7 cellular contexts compared by ENCODE assay signal in the genomic region with DNA sequence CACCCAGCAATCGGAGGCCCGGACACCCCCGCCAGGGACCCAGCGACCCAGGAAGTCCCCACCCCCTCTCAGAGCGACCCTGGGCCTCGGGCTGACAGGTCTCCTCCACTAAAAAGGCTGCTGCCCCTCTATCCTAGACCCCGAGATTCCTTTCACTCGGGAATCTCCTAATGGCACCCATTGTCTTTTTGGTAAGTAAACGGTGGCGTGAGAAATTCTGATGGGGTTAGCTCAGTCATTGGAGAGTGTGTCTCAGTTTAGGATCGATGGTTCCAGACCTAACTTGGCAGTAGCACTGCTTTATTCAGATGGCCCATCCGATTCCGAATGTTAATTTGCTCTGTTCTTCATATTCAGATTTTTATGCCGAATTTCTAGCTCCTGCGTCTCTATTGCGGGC.
DNase-seq lines count a peak whose midpoint lies in the region; ATAC-seq and TF ChIP-seq lines count a peak whose summit lies in the region.
"Not testable (repeated sequence)": the region's sequence is repeated elsewhere in the genome, so short reads cannot be mapped to it uniquely, and the experiment has no call there.

No MANE protein-coding gene starts in this region.

- ATAC-seq in left ventricle myocardium superior, result peak; percentile 34

- in situ Hi-C loops in brain microvascular endothelial cell (cut with HindIII; ENCODE audit: low pct_ligation_motif_present, low sequenced_read_pairs), result not testable (repeated sequence)

- 0 to 23% methylated on average over 2 to 7 of the region's 16 CpGs for WGBS in esophagus squamous epithelium, 2 donors
- 0 to 20% methylated on average over 1 to 2 of the region's 16 CpGs for WGBS in mesodermal cell (ENCODE audit: insufficient coverage in 2 of 2), 2 experiments

- not testable (repeated sequence) for H3K27ac ChIP-seq in brain microvascular endothelial cell; esophagus squamous epithelium; mesodermal cell (ENCODE audit: low read depth, low read length, severe bottlenecking)

- not testable (repeated sequence) for H3K9me3 Mint-ChIP-seq in HFFc6; activated T-cell treated with anti-CD3 and anti-CD28 coated beads, Interleukin-2, amount 50 U/mL, for 24 hours

- intact Hi-C loops in esophagus squamous epithelium (cut with DNase I); left ventricle myocardium superior (cut with micrococcal nuclease): not testable (repeated sequence)

- not testable (repeated sequence) for TF ChIP-seq POLR2A in esophagus squamous epithelium (IDR thresholded peaks at IDR 0.05)

- H3K27me3 Mint-ChIP-seq in HFFc6 (ENCODE audit: insufficient read depth); activated T-cell treated with anti-CD3 and anti-CD28 coated beads, Interleukin-2, amount 50 U/mL, for 24 hours: not testable (repeated sequence)

- not testable (repeated sequence) for H3K9me3 ChIP-seq in esophagus squamous epithelium; mesodermal cell (ENCODE audit: control insufficient read depth, low read length)

- not testable (repeated sequence) for DNase-seq in HFFc6; activated T-cell treated with anti-CD3 and anti-CD28 coated beads, Interleukin-2, amount 50 U/mL, for 24 hours; brain microvascular endothelial cell; esophagus squamous epithelium (lab: John Stamatoyannopoulos, UW); left ventricle myocardium superior; retinal pigment epithelial cell (ENCODE audit: low read depth)

- not testable (repeated sequence) for TF ChIP-seq CTCF in HFFc6 (IDR thresholded peaks at IDR 0.05); brain microvascular endothelial cell (IDR thresholded peaks at IDR 0.05; ENCODE audit: low read depth, low read length, missing control alignments); esophagus squamous epithelium (IDR thresholded peaks at IDR 0.05); retinal pigment epithelial cell (conservative IDR thresholded peaks at IDR 0.05; ENCODE audit: low read depth, low read length)

- H3K4me1 Mint-ChIP-seq in HFFc6 (ENCODE audit: low read depth); activated T-cell treated with anti-CD3 and anti-CD28 coated beads, Interleukin-2, amount 50 U/mL, for 24 hours (ENCODE audit: low read depth): not testable (repeated sequence)

- not testable (repeated sequence) for H3K27ac Mint-ChIP-seq in HFFc6; activated T-cell treated with anti-CD3 and anti-CD28 coated beads, Interleukin-2, amount 50 U/mL, for 24 hours

- H3K27me3 ChIP-seq in brain microvascular endothelial cell (replicated peaks); esophagus squamous epithelium: not testable (repeated sequence)

- not testable (repeated sequence) for H3K36me3 Mint-ChIP-seq in HFFc6 (ENCODE audit: low read depth); activated T-cell treated with anti-CD3 and anti-CD28 coated beads, Interleukin-2, amount 50 U/mL, for 24 hours (ENCODE audit: low read depth)

- H3K4me3 Mint-ChIP-seq in HFFc6, result peak overlapping the region; percentile 20; the same call in 1 of the 2 replicates
- H3K4me3 Mint-ChIP-seq in activated T-cell treated with anti-CD3 and anti-CD28 coated beads, Interleukin-2, amount 50 U/mL, for 24 hours, result peak overlapping the region; percentile 48

- not testable (repeated sequence) for H3K36me3 ChIP-seq in brain microvascular endothelial cell (replicated peaks); esophagus squamous epithelium; mesodermal cell (ENCODE audit: control insufficient read depth, insufficient read depth, low read length)

- H3K4me3 ChIP-seq in brain microvascular endothelial cell (ENCODE audit: low read depth, low read length) (peak overlapping the region; percentile 15), esophagus squamous epithelium (peak overlapping the region in 3 of 4 donors; percentile 25 to 35 (median 29)), mesodermal cell (ENCODE audit: extremely low read depth, insufficient read depth, low read length, poor library complexity, severe bottlenecking) (peak overlapping the region; percentile 18), retinal pigment epithelial cell (ENCODE audit: low read length) (peak overlapping the region; percentile 31)

- not testable (repeated sequence) for H3K4me1 ChIP-seq in esophagus squamous epithelium; mesodermal cell (ENCODE audit: control insufficient read depth, insufficient read depth, low read length, poor library complexity, severe bottlenecking)
